In the genomic region with DNA sequence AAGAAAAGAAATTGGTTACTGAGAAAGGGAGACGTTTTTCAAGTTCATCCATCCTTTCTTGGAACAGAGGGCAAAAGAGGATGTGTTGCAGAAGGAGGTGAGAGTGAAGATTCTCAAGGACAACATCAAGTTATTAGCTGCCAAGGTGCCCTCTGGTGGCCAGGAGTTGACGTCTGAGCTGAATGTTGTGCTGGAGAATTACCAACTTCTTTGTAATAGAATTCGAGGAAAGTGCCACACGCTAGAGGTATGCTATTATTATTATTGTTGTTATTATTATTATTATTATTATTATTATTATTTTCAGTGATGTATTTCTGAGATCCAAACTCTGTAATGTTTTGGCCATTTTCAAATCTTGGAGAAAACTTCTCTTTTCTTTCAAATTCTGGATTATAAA, we compare ENCODE assay signal across 8 cellular contexts.
DNase-seq lines count a peak whose midpoint lies in the region; ATAC-seq and TF ChIP-seq lines count a peak whose summit lies in the region.

No MANE protein-coding gene starts in this region.

- H3K4me3 ChIP-seq in SK-N-SH (ENCODE audit: low read depth in 2 of 2, low read length in 1 of 2) = peak overlapping the region in 1 of 2 experiments; percentile 14; a peak in 1 of 4 replicates

- no peaks in the 10 kb centered on the region for H3K9me3 Mint-ChIP-seq in activated naive CD4-positive, alpha-beta T cell treated with anti-CD3 and anti-CD28 coated beads, Interleukin-2, amount 10 ng/mL, durations not matched to agents 7 days and 5 days

- H3K27me3 ChIP-seq in SK-N-SH (ENCODE audit: insufficient read depth) = no peaks in the 10 kb centered on the region

- intact Hi-C loops in head of caudate nucleus (cut with DNase I) = loop anchor here (5.0 kb wide), 1 partner anchor 375 kb away; no protein-coding TSS in a partner anchor

- H3K36me3 ChIP-seq in SK-N-SH (replicated peaks in 1 of 2; ENCODE audit: control insufficient read depth in 1 of 2, insufficient read depth in 2 of 2, low read length in 1 of 2) = peaks cover 4 to 10% of the 10 kb centered on the region in 2 experiments

- no peak overlapping the region for H2AFZ ChIP-seq in SK-N-SH (ENCODE audit: low read depth)

- no peaks in the 10 kb centered on the region for H3K27me3 Mint-ChIP-seq in activated naive CD4-positive, alpha-beta T cell treated with anti-CD3 and anti-CD28 coated beads, Interleukin-2, amount 10 ng/mL, durations not matched to agents 7 days and 5 days

- no peak overlapping the region for H3K4me2 ChIP-seq in SK-N-SH

- peak; percentile 75 for ATAC-seq in GM21717 (IDR thresholded peaks at IDR 0.05; ENCODE audit: unreplicated experiment)

- POLR2A ChIA-PET in SK-N-SH (lab: Yijun Ruan, JAX) = interaction anchor here (0.7 kb wide), 1 partner anchor 1144 kb away, joined by 3 read pairs; no protein-coding TSS in a partner anchor

- H3K9me3 ChIP-seq in SK-N-SH = no peaks in the 10 kb centered on the region

- TF ChIP-seq EP300 in SK-N-SH (IDR thresholded peaks at IDR 0.05; ENCODE audit: borderline replicate concordance in 1 of 2, low read depth in 1 of 2, low read length in 1 of 2) = no peak

- TF ChIP-seq CTCF in SK-N-SH (IDR thresholded peaks at IDR 0.05) = peak; percentile 66

- no peaks in the 10 kb centered on the region for H3F3A ChIP-seq in SK-N-SH (replicated peaks; ENCODE audit: insufficient read depth)

- no peak overlapping the region for H3K4me3 Mint-ChIP-seq in activated naive CD4-positive, alpha-beta T cell treated with anti-CD3 and anti-CD28 coated beads, Interleukin-2, amount 10 ng/mL, durations not matched to agents 7 days and 5 days

- no peaks in the 10 kb centered on the region for H3K9me2 ChIP-seq in SK-N-SH

- peak overlapping the region; percentile 42 for H3K27ac Mint-ChIP-seq in activated naive CD4-positive, alpha-beta T cell treated with anti-CD3 and anti-CD28 coated beads, Interleukin-2, amount 10 ng/mL, durations not matched to agents 7 days and 5 days

- H3K4me1 Mint-ChIP-seq in activated naive CD4-positive, alpha-beta T cell treated with anti-CD3 and anti-CD28 coated beads, Interleukin-2, amount 10 ng/mL, durations not matched to agents 7 days and 5 days = peaks cover 16% of the 10 kb centered on the region

- no peak overlapping the region for H3K27ac ChIP-seq in SK-N-SH (ENCODE audit: low read depth in 2 of 2, low read length in 1 of 2)

- H3K9ac ChIP-seq in SK-N-SH = no peak overlapping the region

- 5% methylated on average over 4 of the region's 4 CpGs for WGBS in SK-N-SH (ENCODE audit: low lambda C conversion rate)

- H3K36me3 Mint-ChIP-seq in activated naive CD4-positive, alpha-beta T cell treated with anti-CD3 and anti-CD28 coated beads, Interleukin-2, amount 10 ng/mL, durations not matched to agents 7 days and 5 days = peaks cover 52% of the 10 kb centered on the region

- CTCF ChIA-PET in SK-N-SH (lab: Yijun Ruan, JAX) = interaction anchor here (0.6 to 2.4 kb wide), 14 partner anchors 9 to 907 kb away, joined by 3 to 9 read pairs (median 4); no protein-coding TSS in a partner anchor
- CTCF ChIA-PET in activated naive CD4-positive, alpha-beta T cell treated with anti-CD3 and anti-CD28 coated beads, Interleukin-2, amount 10 ng/mL, durations not matched to agents 7 days and 5 days (lab: Charles Lee) = interaction anchor here (0.8 to 3.6 kb wide), 22 partner anchors 8 to 380 kb away, joined by 3 to 16 read pairs (median 4); partner anchors contain the start of gene UTRN

- H4K20me1 ChIP-seq in SK-N-SH (ENCODE audit: insufficient read depth) = no peaks in the 10 kb centered on the region

- peak; percentile 69 for TF ChIP-seq RAD21 in SK-N-SH (IDR thresholded peaks at IDR 0.05; ENCODE audit: low read length)

- no peaks in the 10 kb centered on the region; a peak in 1 of 4 replicates for H3K4me1 ChIP-seq in SK-N-SH (ENCODE audit: control insufficient read depth in 1 of 2, insufficient read depth in 2 of 2, low read depth in 1 of 2, low read length in 1 of 2)

- DNase-seq in DMS79 (lab: John Stamatoyannopoulos, UW) (peak; percentile 2), LoVo (ENCODE audit: low spot score) (peak; percentile 78), SK-N-SH (peak; percentile 51), head of caudate nucleus (peak; percentile 39 to 85 (median 70)), pulmonary artery endothelial cell (ENCODE audit: low read depth, low spot score) (peak; percentile 35), mesenteric fat pad (ENCODE audit: low spot score) (no peak)
- DNase-seq in activated naive CD4-positive, alpha-beta T cell treated with anti-CD3 and anti-CD28 coated beads, Interleukin-2, amount 10 ng/mL, durations not matched to agents 7 days and 5 days = peak; percentile 84

- H3K79me2 ChIP-seq in SK-N-SH (ENCODE audit: insufficient read depth) = no peaks in the 10 kb centered on the region

TF ChIP-seq in SK-N-SH, 30 proteins besides CTCF, POLR2A, EP300 and RAD21:
- TF ChIP-seq SMC3 (IDR thresholded peaks at IDR 0.05; ENCODE audit: low read depth, low read length) (peak; percentile 79), FOXM1 (IDR thresholded peaks at IDR 0.05; ENCODE audit: low read depth) (no peak)
TF ChIP-seq in SK-N-SH: peak in this region for 1.
